In the genomic region with DNA sequence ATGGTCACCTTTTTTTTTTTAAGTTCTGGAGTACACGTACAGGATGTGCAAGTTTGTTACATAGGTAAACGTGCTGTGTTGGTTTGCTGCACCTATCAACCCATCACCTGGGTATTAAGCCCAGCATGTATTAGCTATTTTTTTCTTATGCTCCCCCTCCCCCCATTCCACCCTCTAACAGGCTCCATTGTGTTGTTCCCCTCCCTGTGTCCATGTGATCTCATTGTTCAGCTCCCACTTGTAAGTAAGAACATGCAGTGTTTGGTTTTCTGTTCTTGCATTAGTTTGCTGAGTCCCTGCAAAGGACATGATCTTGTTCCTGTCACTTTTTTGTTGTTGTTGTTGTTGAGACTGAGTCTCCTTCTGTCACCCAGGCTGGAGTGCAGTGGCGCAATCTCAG, we compare ENCODE assay signal across 7 cellular contexts. TPM values are rescaled to one million over a fixed set of nuclear protein-coding genes. Genes with fewer than 3 reads are reported as not detected.
DNase-seq lines count a peak whose midpoint lies in the region; ATAC-seq and TF ChIP-seq lines count a peak whose summit lies in the region.
"Not testable (repeated sequence)": the region's sequence is repeated elsewhere in the genome, so short reads cannot be mapped to it uniquely, and the experiment has no call there.

No MANE protein-coding gene starts in this region.

- not testable (repeated sequence) for DNase-seq in DND-41; activated CD4-positive, alpha-beta memory T cell treated with anti-CD3 and anti-CD28 coated beads, Interleukin-2, amount 10 ng/mL, durations not matched to agents 7 days and 5 days; activated naive CD8-positive, alpha-beta T cell treated with anti-CD3 and anti-CD28 coated beads for 36 hours; progenitor cell of endocrine pancreas (ENCODE audit: low spot score, unreplicated experiment)
- peak; percentile 22 for DNase-seq in SK-MEL-5 (ENCODE audit: low read depth, low spot score)
- DNase-seq in dorsolateral prefrontal cortex, result peak in 2 of 10 donors; percentile 36 to 51
- peak; percentile 60 for DNase-seq in medulla oblongata (ENCODE audit: extremely low spot score)

- H4K20me1 ChIP-seq in DND-41 (ENCODE audit: insufficient read depth, low read length), result not testable (repeated sequence)

- H3K4me3 ChIP-seq in DND-41 (ENCODE audit: low read depth in 1 of 2, low read length in 2 of 2), result not testable (repeated sequence)
- H3K4me3 ChIP-seq in dorsolateral prefrontal cortex, result peak overlapping the region in 14 of 59 donors; percentile 2 to 43 (median 16)

- not testable (repeated sequence) for H3K27me3 Mint-ChIP-seq in activated CD4-positive, alpha-beta memory T cell treated with anti-CD3 and anti-CD28 coated beads, Interleukin-2, amount 10 ng/mL, durations not matched to agents 7 days and 5 days; activated naive CD8-positive, alpha-beta T cell treated with anti-CD3 and anti-CD28 coated beads for 36 hours; progenitor cell of endocrine pancreas

- not testable (repeated sequence) for H3K4me3 Mint-ChIP-seq in activated CD4-positive, alpha-beta memory T cell treated with anti-CD3 and anti-CD28 coated beads, Interleukin-2, amount 10 ng/mL, durations not matched to agents 7 days and 5 days; activated naive CD8-positive, alpha-beta T cell treated with anti-CD3 and anti-CD28 coated beads for 36 hours; progenitor cell of endocrine pancreas (ENCODE audit: low read depth)

- intact Hi-C loops in dorsolateral prefrontal cortex (cut with DNase I), result not testable (repeated sequence)

- peaks cover 80% of the 10 kb centered on the region for H3K79me2 ChIP-seq in DND-41 (ENCODE audit: insufficient read depth, low read length)

- peak overlapping the region; percentile 19; the same call in 1 of the 2 replicates for H3K4me2 ChIP-seq in DND-41 (ENCODE audit: insufficient read depth, low read length)

- POLR2A ChIA-PET in activated CD4-positive, alpha-beta memory T cell treated with anti-CD3 and anti-CD28 coated beads, Interleukin-2, amount 10 ng/mL, durations not matched to agents 7 days and 5 days (lab: Charles Lee), result interaction anchor here (1.5 to 10.2 kb wide), 4 partner anchors 27 to 74 kb away, joined by 4 to 163 read pairs (median 33); a partner anchor contains a TSS

- not testable (repeated sequence) for TF ChIP-seq CTCF in DND-41 (IDR thresholded peaks at IDR 0.05; ENCODE audit: borderline replicate concordance, extremely low read depth, low read length, poor library complexity, severe bottlenecking); dorsolateral prefrontal cortex (IDR thresholded peaks at IDR 0.05 in 54 of 56, conservative IDR thresholded peaks at IDR 0.05 in 2 of 56; ENCODE audit: low read depth in 1 of 56, partially characterized antibody in 56 of 56); progenitor cell of endocrine pancreas (IDR thresholded peaks at IDR 0.05; ENCODE audit: unreplicated experiment)

- not testable (repeated sequence) for ATAC-seq in DND-41 (ENCODE audit: insufficient read depth, low read depth)

- in situ Hi-C loops in SK-MEL-5 (cut with HindIII; ENCODE audit: low pct_unique_long_range_greater_than_20kb, low sequenced_read_pairs), result not testable (repeated sequence)

- peaks cover 38% of the 10 kb centered on the region for H3K4me1 ChIP-seq in DND-41 (ENCODE audit: insufficient read depth, low read length)

- peaks cover 45% of the 10 kb centered on the region for H3K36me3 Mint-ChIP-seq in activated CD4-positive, alpha-beta memory T cell treated with anti-CD3 and anti-CD28 coated beads, Interleukin-2, amount 10 ng/mL, durations not matched to agents 7 days and 5 days (ENCODE audit: low read depth)
- H3K36me3 Mint-ChIP-seq in activated naive CD8-positive, alpha-beta T cell treated with anti-CD3 and anti-CD28 coated beads for 36 hours, result peaks cover 22% of the 10 kb centered on the region
- H3K36me3 Mint-ChIP-seq in progenitor cell of endocrine pancreas (ENCODE audit: insufficient read depth), result not testable (repeated sequence)

- H3K9me3 ChIP-seq in DND-41 (ENCODE audit: insufficient read depth, low read length, severe bottlenecking), result not testable (repeated sequence)

- H3K9ac ChIP-seq in DND-41 (ENCODE audit: low read depth, low read length), result not testable (repeated sequence)

- not testable (repeated sequence) for H3K27me3 ChIP-seq in DND-41 (ENCODE audit: insufficient read depth, low read length, poor library complexity); dorsolateral prefrontal cortex

- not testable (repeated sequence) for H3K9me3 Mint-ChIP-seq in activated CD4-positive, alpha-beta memory T cell treated with anti-CD3 and anti-CD28 coated beads, Interleukin-2, amount 10 ng/mL, durations not matched to agents 7 days and 5 days; activated naive CD8-positive, alpha-beta T cell treated with anti-CD3 and anti-CD28 coated beads for 36 hours; progenitor cell of endocrine pancreas (ENCODE audit: low read depth)

- not testable (repeated sequence) for H3K27ac ChIP-seq in DND-41 (ENCODE audit: low read length)
- peak overlapping the region in 58 of 59 donors; percentile 47 to 97 (median 86) for H3K27ac ChIP-seq in dorsolateral prefrontal cortex

- H2AFZ ChIP-seq in DND-41 (ENCODE audit: low read depth, low read length), result not testable (repeated sequence)

- H3K27ac Mint-ChIP-seq in activated CD4-positive, alpha-beta memory T cell treated with anti-CD3 and anti-CD28 coated beads, Interleukin-2, amount 10 ng/mL, durations not matched to agents 7 days and 5 days, result peak overlapping the region; percentile 44
- H3K27ac Mint-ChIP-seq in activated naive CD8-positive, alpha-beta T cell treated with anti-CD3 and anti-CD28 coated beads for 36 hours, result peak overlapping the region; percentile 5
- H3K27ac Mint-ChIP-seq in progenitor cell of endocrine pancreas, result peak overlapping the region; percentile 42

- H3K4me1 Mint-ChIP-seq in activated CD4-positive, alpha-beta memory T cell treated with anti-CD3 and anti-CD28 coated beads, Interleukin-2, amount 10 ng/mL, durations not matched to agents 7 days and 5 days, result peaks cover 35% of the 10 kb centered on the region
- peaks cover 26% of the 10 kb centered on the region for H3K4me1 Mint-ChIP-seq in activated naive CD8-positive, alpha-beta T cell treated with anti-CD3 and anti-CD28 coated beads for 36 hours
- H3K4me1 Mint-ChIP-seq in progenitor cell of endocrine pancreas (ENCODE audit: low read depth), result peaks cover 19% of the 10 kb centered on the region

- CTCF ChIA-PET in activated CD4-positive, alpha-beta memory T cell treated with anti-CD3 and anti-CD28 coated beads, Interleukin-2, amount 10 ng/mL, durations not matched to agents 7 days and 5 days (lab: Charles Lee), result interaction anchor here (1.3 to 3.4 kb wide), 2 partner anchors 27 to 41 kb away, joined by 3 to 17 read pairs; a partner anchor contains a TSS

- H3K36me3 ChIP-seq in DND-41 (ENCODE audit: insufficient read depth, low read length), result peaks cover 57% of the 10 kb centered on the region

RNA-seq across cellular contexts. Expression of a gene that starts 3.4 kb away (rescaled TPM):
- total RNA-seq in SK-MEL-5 (2014; rRNA removed; shearing (Covaris generic)), result 53.5 and 56.4 TPM in 2 replicates
- 87.3 and 123 TPM in 2 replicates for polyA plus RNA-seq in SK-MEL-5 (2015; cell fraction: cytosol; rRNA removed)
- polyA plus RNA-seq in SK-MEL-5 (2015; cell fraction: nucleus; rRNA removed), result 75.3 and 84.0 TPM in 2 replicates
- 100 to 1,000 TPM; 153 to 156 TPM for total RNA-seq in activated CD4-positive, alpha-beta memory T cell treated with anti-CD3 and anti-CD28 coated beads, Interleukin-2, amount 10 ng/mL, durations not matched to agents 7 days and 5 days
- 100 to 1,000 TPM; 167 to 171 TPM for total RNA-seq in activated naive CD8-positive, alpha-beta T cell treated with anti-CD3 and anti-CD28 coated beads for 36 hours
- total RNA-seq in dorsolateral prefrontal cortex, result 10 to 100 TPM; 10.2 to 44.7 (median 21.8) TPM
- 97.4 and 99.1 TPM in 2 replicates for total RNA-seq in progenitor cell of endocrine pancreas

RNA-seq across cellular contexts. Expression of a gene that starts 4.2 kb away (rescaled TPM):
- 252 and 261 TPM in 2 replicates for total RNA-seq in SK-MEL-5 (2014; rRNA removed; shearing (Covaris generic))
- 92.9 and 155 TPM in 2 replicates for polyA plus RNA-seq in SK-MEL-5 (2015; cell fraction: cytosol; rRNA removed)
- 13.1 and 18.8 TPM in 2 replicates for polyA plus RNA-seq in SK-MEL-5 (2015; cell fraction: nucleus; rRNA removed)
- 100 to 1,000 TPM; 204 to 208 TPM for total RNA-seq in activated CD4-positive, alpha-beta memory T cell treated with anti-CD3 and anti-CD28 coated beads, Interleukin-2, amount 10 ng/mL, durations not matched to agents 7 days and 5 days
- 100 to 1,000 TPM; 311 to 312 TPM for total RNA-seq in activated naive CD8-positive, alpha-beta T cell treated with anti-CD3 and anti-CD28 coated beads for 36 hours
- 100 to 1,000 TPM in 107 of 120 experiments, 10 to 100 TPM in 13; 81.0 to 147 (median 117) TPM for total RNA-seq in dorsolateral prefrontal cortex
- total RNA-seq in progenitor cell of endocrine pancreas, result 279 and 297 TPM in 2 replicates

RNA-seq across cellular contexts. Expression of a gene that starts 26.8 kb away (rescaled TPM):
- total RNA-seq in SK-MEL-5 (2014; rRNA removed; shearing (Covaris generic)), result 0.59 and 2.7 TPM in 2 replicates
- polyA plus RNA-seq in SK-MEL-5 (2015; cell fraction: cytosol; rRNA removed), result 0.70 and 2.7 TPM in 2 replicates
- polyA plus RNA-seq in SK-MEL-5 (2015; cell fraction: nucleus; rRNA removed), result 85.1 and 91.7 TPM in 2 replicates
- total RNA-seq in activated CD4-positive, alpha-beta memory T cell treated with anti-CD3 and anti-CD28 coated beads, Interleukin-2, amount 10 ng/mL, durations not matched to agents 7 days and 5 days, result 10 to 100 TPM; 45.1 to 50.9 TPM
- total RNA-seq in activated naive CD8-positive, alpha-beta T cell treated with anti-CD3 and anti-CD28 coated beads for 36 hours, result 10 to 100 TPM; 34.8 to 35.7 TPM
- total RNA-seq in dorsolateral prefrontal cortex, result 100 to 1,000 TPM in 118 of 120 experiments, 10 to 100 TPM in 2; 90.3 to 464 (median 220) TPM
- total RNA-seq in progenitor cell of endocrine pancreas, result 3.6 and 5.5 TPM in 2 replicates

RNA-seq across cellular contexts. Expression of a gene that starts 37.0 kb away (rescaled TPM):
- 9,488 and 9,829 TPM in 2 replicates for total RNA-seq in SK-MEL-5 (2014; rRNA removed; shearing (Covaris generic))
- polyA plus RNA-seq in SK-MEL-5 (2015; cell fraction: cytosol; rRNA removed), result 11,028 and 11,713 TPM in 2 replicates
- 3,036 and 3,118 TPM in 2 replicates for polyA plus RNA-seq in SK-MEL-5 (2015; cell fraction: nucleus; rRNA removed)
- 1,000 to 10,000 TPM; 5,691 to 5,753 TPM for total RNA-seq in activated CD4-positive, alpha-beta memory T cell treated with anti-CD3 and anti-CD28 coated beads, Interleukin-2, amount 10 ng/mL, durations not matched to agents 7 days and 5 days
- 1,000 to 10,000 TPM; 8,986 to 9,154 TPM for total RNA-seq in activated naive CD8-positive, alpha-beta T cell treated with anti-CD3 and anti-CD28 coated beads for 36 hours
- total RNA-seq in dorsolateral prefrontal cortex (1,000 to 10,000 TPM; 1,552 to 3,778 (median 2,635) TPM), progenitor cell of endocrine pancreas (2,230 and 2,287 TPM in 2 replicates)

RNA-seq across cellular contexts. Expression of a gene that starts 45.4 kb away (rescaled TPM):
- total RNA-seq in SK-MEL-5 (2014; rRNA removed; shearing (Covaris generic)), result 24.1 and 31.2 TPM in 2 replicates
- polyA plus RNA-seq in SK-MEL-5 (2015; cell fraction: cytosol; rRNA removed), result 36.7 and 42.6 TPM in 2 replicates
- 18.5 and 30.5 TPM in 2 replicates for polyA plus RNA-seq in SK-MEL-5 (2015; cell fraction: nucleus; rRNA removed)
- 10 to 100 TPM; 45.0 to 49.0 TPM for total RNA-seq in activated CD4-positive, alpha-beta memory T cell treated with anti-CD3 and anti-CD28 coated beads, Interleukin-2, amount 10 ng/mL, durations not matched to agents 7 days and 5 days
- total RNA-seq in activated naive CD8-positive, alpha-beta T cell treated with anti-CD3 and anti-CD28 coated beads for 36 hours, result 10 to 100 TPM; 23.7 to 26.6 TPM
- 10 to 100 TPM in 78 of 120 experiments, 1 to 10 TPM in 42; 4.2 to 19.6 (median 11.2) TPM for total RNA-seq in dorsolateral prefrontal cortex
- 2.4 TPM in 2 replicates for total RNA-seq in progenitor cell of endocrine pancreas
